Comparison of ENCODE assay signal across 24 cellular contexts in the genomic region with DNA sequence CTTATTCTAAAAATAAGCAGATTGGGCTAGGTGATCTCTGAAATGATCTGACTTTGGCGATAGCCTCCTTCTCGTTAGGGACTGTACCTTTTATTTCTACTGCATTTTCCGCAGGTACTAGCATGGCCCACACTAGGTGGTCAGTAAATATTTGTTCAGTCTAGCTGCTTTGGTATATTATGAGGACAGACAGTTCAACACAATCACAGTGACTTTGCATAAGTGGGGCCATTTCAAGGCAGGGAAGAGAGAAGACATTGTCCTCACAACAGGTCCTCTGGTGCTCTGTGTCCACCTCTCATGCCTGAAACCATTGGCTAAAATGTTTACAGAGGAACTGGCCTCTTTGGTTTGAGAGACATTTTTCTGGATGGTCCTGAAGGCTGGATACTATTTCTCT. TPM values are rescaled to one million over a fixed set of nuclear protein-coding genes. Genes with fewer than 3 reads are reported as not detected.
A peak's percentile ranks its signal among the peaks of the same experiment; 100 is the strongest.
DNase-seq lines count a peak whose midpoint lies in the region; ATAC-seq and TF ChIP-seq lines count a peak whose summit lies in the region.
"Had no signal": no experiment of that assay in that cellular context is flagged by ENCODE, and none has a peak within 500 bp of the region (broad histone marks: within the 10 kb centered on the region; RNA-seq: fewer than 3 reads in every experiment).

No MANE protein-coding gene starts in this region.

- H3K9me2 ChIP-seq in hepatocyte (replicated peaks; ENCODE audit: insufficient read depth) = no peaks in the 10 kb centered on the region

- peak; percentile 51 for DNase-seq in DMS153 (lab: John Stamatoyannopoulos, UW)
- DNase-seq in DMS153 treated with DMSO at 0.1 percent for 48 hours (lab: John Stamatoyannopoulos, UW; ENCODE audit: unreplicated experiment) = no peak
- peak; percentile 35 for DNase-seq in COLO668 (lab: John Stamatoyannopoulos, UW; ENCODE audit: unreplicated experiment)
- DNase-seq in NCI-H2081 treated with DMSO at 0.1 percent for 48 hours (lab: John Stamatoyannopoulos, UW) = peak; percentile 28
- no peak for DNase-seq in hepatocyte (ENCODE audit: low spot score)
- no peak for DNase-seq in left lobe of liver (ENCODE audit: low spot score)
- no peak for DNase-seq in activated CD8-positive, alpha-beta memory T cell treated with anti-CD3 and anti-CD28 coated beads, Interleukin-2, amount 50 U/mL, for 4 hours
- DNase-seq: ACHN; AML-193; C1 segment of cervical spinal cord; Calu3; CD8-positive, alpha-beta T cell; DMS79 treated with DMSO at 0.1 percent for 48 hours; H7; NCI-H226; NCI-H82; OCI-M1; T-helper 9 cell had no signal

- TF ChIP-seq CTCF in hepatocyte (IDR thresholded peaks at IDR 0.05; ENCODE audit: poor library complexity) = no peak

- ATAC-seq in left lobe of liver (no peak), GM21381 (IDR thresholded peaks at IDR 0.05; ENCODE audit: unreplicated experiment) (no peak)
- ATAC-seq: CD8-positive, alpha-beta T cell had no signal

- H3K4me1 ChIP-seq in hepatocyte (ENCODE audit: insufficient read depth) = peaks cover 21% of the 10 kb centered on the region

- H2AFZ ChIP-seq in hepatocyte = no peak overlapping the region

- H3K79me2 ChIP-seq in hepatocyte = no peaks in the 10 kb centered on the region

- H4K20me1 ChIP-seq in hepatocyte (ENCODE audit: insufficient read depth, poor library complexity, severe bottlenecking) = no peaks in the 10 kb centered on the region

- H3K9me3 ChIP-seq in hepatocyte (ENCODE audit: low read depth) = no peaks in the 10 kb centered on the region

- no peak overlapping the region for H3K4me3 ChIP-seq in hepatocyte

- no peaks in the 10 kb centered on the region for H3K36me3 ChIP-seq in hepatocyte (replicated peaks; ENCODE audit: insufficient read depth, low read depth)

- WGBS in hepatocyte (ENCODE audit: low lambda C conversion rate, missing lambda C conversion rate) = 71% methylated on average over 3 of the region's 3 CpGs

- peak overlapping the region; percentile 69 for H3K27ac ChIP-seq in hepatocyte
- H3K27ac ChIP-seq: 22Rv1, KMS-11 had no signal

- no peaks in the 10 kb centered on the region for H3K27me3 ChIP-seq in hepatocyte

- no peak overlapping the region for H3K4me2 ChIP-seq in hepatocyte
- H3K4me2 ChIP-seq: KMS-11 had no signal

RNA-seq across cellular contexts. Expression of a gene that starts 2.8 kb away (rescaled TPM):
- not detected in 2 replicates for total RNA-seq in hepatocyte
- not detected in 2 replicates for polyA plus RNA-seq in hepatocyte
- total RNA-seq in left lobe of liver = not detected
- total RNA-seq: Calu3; CD8-positive, alpha-beta T cell; H7; Right ventricle myocardium inferior; SK-MEL-5; T-helper 1 cell treated with Interleukin-12 subunit alpha and Interleukin-12 subunit beta and Interleukin-4 antibody, amounts not matched to agents 30 ng/mL and 1 ng/mL, for 36 hours had no signal

Comparison
In these comparisons a context has a peak if more than half of its experiments do, and no peak if none do; other contexts are left out.
1. DNase-seq: peak in DMS153 (single experiment), COLO668 (single experiment) and NCI-H2081 treated with DMSO at 0.1 percent for 48 hours (single experiment); none in DMS153 treated with DMSO at 0.1 percent for 48 hours (single experiment), hepatocyte (single experiment), left lobe of liver (single experiment) and activated CD8-positive, alpha-beta memory T cell treated with anti-CD3 and anti-CD28 coated beads, Interleukin-2, amount 50 U/mL, for 4 hours (single experiment).